Comparison of ENCODE assay signal across 8 cellular contexts in the genomic region with DNA sequence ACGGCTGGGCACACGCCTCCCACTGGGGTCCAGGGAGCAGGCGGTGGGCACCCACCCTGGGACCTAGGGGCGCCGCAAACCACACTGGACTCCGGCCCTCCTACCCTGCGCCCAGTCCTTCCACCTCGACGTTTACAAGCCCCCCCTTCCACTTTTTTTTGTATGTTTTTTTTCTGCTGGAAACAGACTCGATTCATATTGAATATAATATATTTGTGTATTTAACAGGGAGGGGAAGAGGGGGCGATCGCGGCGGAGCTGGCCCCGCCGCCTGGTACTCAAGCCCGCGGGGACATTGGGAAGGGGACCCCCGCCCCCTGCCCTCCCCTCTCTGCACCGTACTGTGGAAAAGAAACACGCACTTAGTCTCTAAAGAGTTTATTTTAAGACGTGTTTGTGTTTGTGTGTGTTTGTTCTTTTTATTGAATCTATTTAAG. TPM values are rescaled to one million over a fixed set of nuclear protein-coding genes. Genes with fewer than 3 reads are reported as not detected.
DNase-seq lines count a peak whose midpoint lies in the region; ATAC-seq and TF ChIP-seq lines count a peak whose summit lies in the region.

No MANE protein-coding gene starts in this region.

- peak overlapping the region; percentile 93 for H3K4me3 ChIP-seq in ACC112 (ENCODE audit: low read depth, low read length)
- H3K4me3 ChIP-seq in KMS-11 (IDR thresholded peaks at IDR 0.05; ENCODE audit: insufficient read depth, low read depth, low read length): no peak overlapping the region
- H3K4me3 ChIP-seq in brain microvascular endothelial cell (ENCODE audit: low read depth, low read length): peak overlapping the region; percentile 98
- peak overlapping the region; percentile 83 for H3K4me3 ChIP-seq in mucosa of descending colon

- no peak for ATAC-seq in mucosa of descending colon
- no peak for ATAC-seq in HG02981 (IDR thresholded peaks at IDR 0.05; ENCODE audit: unreplicated experiment)
- no peak for ATAC-seq in HG03097 (IDR thresholded peaks at IDR 0.05; ENCODE audit: low FRiP score, unreplicated experiment)
- ATAC-seq in GM21786 (IDR thresholded peaks at IDR 0.05; ENCODE audit: unreplicated experiment): no peak

- H3K4me2 ChIP-seq in KMS-11: peak overlapping the region; percentile 97

- peaks cover 20% of the 10 kb centered on the region for H3K79me2 ChIP-seq in ACC112 (ENCODE audit: control insufficient read depth, insufficient read depth, low read length, unreplicated experiment)
- H3K79me2 ChIP-seq in KMS-11 (ENCODE audit: insufficient read depth, low read depth): peaks cover 20% of the 10 kb centered on the region

- no peak for DNase-seq in brain microvascular endothelial cell
- DNase-seq in mucosa of descending colon: peak; percentile 57 to 67 (median 59)
- no peak for DNase-seq in Ammon's horn (ENCODE audit: low spot score)

- H3K4me1 ChIP-seq in ACC112 (ENCODE audit: control insufficient read depth, insufficient read depth, low read length, unreplicated experiment) (peaks cover 24% of the 10 kb centered on the region), KMS-11 (ENCODE audit: low read depth, poor library complexity, severe bottlenecking) (peaks cover 37% of the 10 kb centered on the region), mucosa of descending colon (ENCODE audit: low read depth) (peaks cover 35% of the 10 kb centered on the region)

- intact Hi-C loops in mucosa of descending colon (cut with DNase I, micrococcal nuclease): no loop called here

- H3K27ac ChIP-seq in ACC112 (ENCODE audit: low read depth, low read length) (peak overlapping the region; percentile 100), KMS-11 (peak overlapping the region; percentile 78), brain microvascular endothelial cell (peak overlapping the region; percentile 89)

- peak overlapping the region; percentile 76 for H3K9ac ChIP-seq in KMS-11

- no peaks in the 10 kb centered on the region for H3K9me3 ChIP-seq in mucosa of descending colon

- no peak for TF ChIP-seq CTCF in KMS-11 (conservative IDR thresholded peaks at IDR 0.05; ENCODE audit: low read depth, low read length)
- no peak for TF ChIP-seq CTCF in brain microvascular endothelial cell (IDR thresholded peaks at IDR 0.05; ENCODE audit: low read depth, low read length, missing control alignments)
- TF ChIP-seq CTCF in mucosa of descending colon (IDR thresholded peaks at IDR 0.05): no peak

- H3K36me3 ChIP-seq in ACC112 (ENCODE audit: insufficient read depth, low read length) (no peaks in the 10 kb centered on the region), KMS-11 (ENCODE audit: insufficient read depth) (no peaks in the 10 kb centered on the region), brain microvascular endothelial cell (replicated peaks) (peaks cover 2% of the 10 kb centered on the region), mucosa of descending colon (ENCODE audit: low read depth) (no peaks in the 10 kb centered on the region)

- H2AFZ ChIP-seq in ACC112 (ENCODE audit: low read length, unreplicated experiment) (no peak overlapping the region), KMS-11 (ENCODE audit: low read depth) (0 out of 2 replicates have a peak overlapping the region, but pooled peaks have one; percentile 45)

- in situ Hi-C loops in brain microvascular endothelial cell (cut with HindIII; ENCODE audit: low pct_ligation_motif_present, low sequenced_read_pairs): no loop called here

- H4K20me1 ChIP-seq in KMS-11 (ENCODE audit: insufficient read depth): no peaks in the 10 kb centered on the region

- H3K27me3 ChIP-seq in ACC112 (ENCODE audit: insufficient read depth, low read length) (no peaks in the 10 kb centered on the region), KMS-11 (ENCODE audit: insufficient read depth, low read depth) (no peaks in the 10 kb centered on the region), brain microvascular endothelial cell (replicated peaks) (no peaks in the 10 kb centered on the region)

RNA-seq across cellular contexts. Expression of a gene that starts 1.6 kb away (rescaled TPM):
- 100 to 1,000 TPM; 170 to 191 (median 191) TPM for total RNA-seq in mucosa of descending colon

RNA-seq across cellular contexts. Expression of a gene that starts 8.7 kb away (rescaled TPM):
- total RNA-seq in mucosa of descending colon: 100 to 1,000 TPM; 225 to 266 (median 256) TPM

RNA-seq across cellular contexts. Expression of a gene that starts 9.0 kb away (rescaled TPM):
- 10 to 100 TPM in 1 of 3 donors, 1 to 10 TPM in 2; 1.5 to 10.4 (median 2.7) TPM for total RNA-seq in mucosa of descending colon

RNA-seq across cellular contexts. Expression of a gene that starts 13.5 kb away (rescaled TPM):
- 10 to 100 TPM in 1 of 3 donors, 1 to 10 TPM in 2; 5.5 to 12.4 (median 6.5) TPM for total RNA-seq in mucosa of descending colon

RNA-seq across cellular contexts. Expression of a gene that starts 17.5 kb away (rescaled TPM):
- total RNA-seq in mucosa of descending colon: 10 to 100 TPM; 52.2 to 91.9 (median 69.0) TPM

Comparison
In these comparisons a context has a peak if more than half of its experiments do, and no peak if none do; other contexts are left out.
1. DNase-seq: peak in mucosa of descending colon (3 of 3); none in brain microvascular endothelial cell (single experiment) and Ammon's horn (single experiment).
2. Peak in every context shown above with its lines, with median percentiles within 50 percentile points of each other: H3K27ac ChIP-seq.